ENCODE assay signal across 22 cellular contexts in genomic region chr7:13067036-13067435, GRCh38.
DNase-seq lines count a peak whose midpoint lies in the region; ATAC-seq and TF ChIP-seq lines count a peak whose summit lies in the region.
"Had no signal": no experiment of that assay in that cellular context is flagged by ENCODE, and none has a peak within 500 bp of the region (broad histone marks: within the 10 kb centered on the region; RNA-seq: fewer than 3 reads in every experiment).

No MANE protein-coding gene starts in this region.

- no peak overlapping the region for H3K4me3 ChIP-seq in WERI-Rb-1 (ENCODE audit: low read depth, low read length)
- H3K4me3 ChIP-seq: cardiac muscle cell, GM23248, sigmoid colon, upper lobe of right lung had no signal

- peak overlapping the region; percentile 32 for H3K27ac Mint-ChIP-seq in activated naive CD8-positive, alpha-beta T cell treated with anti-CD3 and anti-CD28 coated beads, Interleukin-2, amount 10 ng/mL, durations not matched to agents 7 days and 5 days
- no peak overlapping the region for H3K27ac Mint-ChIP-seq in activated naive CD8-positive, alpha-beta T cell treated with anti-CD3 and anti-CD28 coated beads for 36 hours
- H3K27ac Mint-ChIP-seq in natural killer cell: no peak overlapping the region
- H3K27ac Mint-ChIP-seq: activated CD8-positive, alpha-beta T cell treated with anti-CD3 and anti-CD28 coated beads, Interleukin-2, amount 10 ng/mL, durations not matched to agents 7 days and 5 days; nephron had no signal

- no peaks in the 10 kb centered on the region for H3K9me3 Mint-ChIP-seq in activated naive CD8-positive, alpha-beta T cell treated with anti-CD3 and anti-CD28 coated beads, Interleukin-2, amount 10 ng/mL, durations not matched to agents 7 days and 5 days
- H3K9me3 Mint-ChIP-seq in activated naive CD8-positive, alpha-beta T cell treated with anti-CD3 and anti-CD28 coated beads for 36 hours: no peaks in the 10 kb centered on the region
- no peaks in the 10 kb centered on the region for H3K9me3 Mint-ChIP-seq in natural killer cell
- H3K9me3 Mint-ChIP-seq: nephron had no signal

- no peaks in the 10 kb centered on the region for H3K9me3 ChIP-seq in WERI-Rb-1 (ENCODE audit: severe bottlenecking)
- H3K9me3 ChIP-seq: BE2C, sigmoid colon, upper lobe of right lung had no signal

- no peaks in the 10 kb centered on the region for H3K27me3 Mint-ChIP-seq in activated naive CD8-positive, alpha-beta T cell treated with anti-CD3 and anti-CD28 coated beads, Interleukin-2, amount 10 ng/mL, durations not matched to agents 7 days and 5 days
- H3K27me3 Mint-ChIP-seq in activated naive CD8-positive, alpha-beta T cell treated with anti-CD3 and anti-CD28 coated beads for 36 hours: peaks cover 7% of the 10 kb centered on the region
- H3K27me3 Mint-ChIP-seq in natural killer cell (ENCODE audit: low read depth in 2 of 2): no peaks in the 10 kb centered on the region

- no peak for DNase-seq in activated naive CD8-positive, alpha-beta T cell treated with anti-CD3 and anti-CD28 coated beads, Interleukin-2, amount 10 ng/mL, durations not matched to agents 7 days and 5 days
- DNase-seq in activated naive CD8-positive, alpha-beta T cell treated with anti-CD3 and anti-CD28 coated beads for 36 hours: no peak
- peak; percentile 78 for DNase-seq in WERI-Rb-1
- DNase-seq in islet precursor cell: peak; percentile 67
- no peak for DNase-seq in stimulated activated CD8-positive, alpha-beta memory T cell treated with anti-CD3 and anti-CD28 coated beads, Interleukin-4, amount 100 ng/mL, for 48 hours
- DNase-seq in natural killer cell: no peak
- DNase-seq: activated CD4-positive, CD25-positive, alpha-beta regulatory T cell treated with anti-CD3 and anti-CD28 coated beads, Interleukin-2, amount 50 U/mL, for 72 hours; activated CD8-positive, alpha-beta T cell treated with anti-CD3 and anti-CD28 coated beads, Interleukin-2, amount 10 ng/mL, durations not matched to agents 7 days and 5 days; activated naive CD4-positive, alpha-beta T cell; amygdala; BE2C; cortex of kidney; GM23248; NCI-H2081; NCI-H524 treated with DMSO at 0.1 percent for 48 hours; sigmoid colon; upper lobe of right lung had no signal

- ATAC-seq in activated naive CD8-positive, alpha-beta T cell treated with anti-CD3 and anti-CD28 coated beads, Interleukin-2, amount 10 ng/mL, durations not matched to agents 7 days and 5 days (ENCODE audit: low read depth): no peak
- ATAC-seq in natural killer cell: no peak
- no peak for ATAC-seq in HG02642 (IDR thresholded peaks at IDR 0.05; ENCODE audit: poor library complexity, unreplicated experiment)
- no peak for ATAC-seq in GM18868 (IDR thresholded peaks at IDR 0.05; ENCODE audit: unreplicated experiment)
- ATAC-seq: activated CD8-positive, alpha-beta T cell treated with anti-CD3 and anti-CD28 coated beads, Interleukin-2, amount 10 ng/mL, durations not matched to agents 7 days and 5 days; left lobe of liver; upper lobe of right lung had no signal

- H3K4me3 Mint-ChIP-seq in activated naive CD8-positive, alpha-beta T cell treated with anti-CD3 and anti-CD28 coated beads, Interleukin-2, amount 10 ng/mL, durations not matched to agents 7 days and 5 days: no peak overlapping the region
- no peak overlapping the region for H3K4me3 Mint-ChIP-seq in activated naive CD8-positive, alpha-beta T cell treated with anti-CD3 and anti-CD28 coated beads for 36 hours
- H3K4me3 Mint-ChIP-seq in natural killer cell: no peak overlapping the region
- H3K4me3 Mint-ChIP-seq: activated CD8-positive, alpha-beta T cell treated with anti-CD3 and anti-CD28 coated beads, Interleukin-2, amount 10 ng/mL, durations not matched to agents 7 days and 5 days; nephron had no signal

- H3K36me3 ChIP-seq in WERI-Rb-1: no peaks in the 10 kb centered on the region
- H3K36me3 ChIP-seq: BE2C, cardiac muscle cell, sigmoid colon, upper lobe of right lung had no signal

- H3K36me3 Mint-ChIP-seq in activated naive CD8-positive, alpha-beta T cell treated with anti-CD3 and anti-CD28 coated beads, Interleukin-2, amount 10 ng/mL, durations not matched to agents 7 days and 5 days: no peaks in the 10 kb centered on the region
- H3K36me3 Mint-ChIP-seq in activated naive CD8-positive, alpha-beta T cell treated with anti-CD3 and anti-CD28 coated beads for 36 hours: no peaks in the 10 kb centered on the region
- no peaks in the 10 kb centered on the region for H3K36me3 Mint-ChIP-seq in natural killer cell

- H3K27me3 ChIP-seq in WERI-Rb-1 (ENCODE audit: insufficient read depth, low read depth, severe bottlenecking): no peaks in the 10 kb centered on the region
- H3K27me3 ChIP-seq: BE2C, cardiac muscle cell, sigmoid colon, upper lobe of right lung had no signal

- peak overlapping the region; percentile 34 for H3K27ac ChIP-seq in WERI-Rb-1
- H3K27ac ChIP-seq: cardiac muscle cell, GM23248, sigmoid colon, upper lobe of right lung had no signal

- POLR2A ChIA-PET in activated naive CD8-positive, alpha-beta T cell treated with anti-CD3 and anti-CD28 coated beads, Interleukin-2, amount 10 ng/mL, durations not matched to agents 7 days and 5 days (lab: Charles Lee): no interaction called here

- intact Hi-C loops in natural killer cell (cut with micrococcal nuclease): no loop called here

- TF ChIP-seq CTCF in WERI-Rb-1 (IDR thresholded peaks at IDR 0.05; ENCODE audit: low read depth, low read length): no peak
- no peak for TF ChIP-seq CTCF in natural killer cell (IDR thresholded peaks at IDR 0.05)

- H3K4me1 Mint-ChIP-seq in activated naive CD8-positive, alpha-beta T cell treated with anti-CD3 and anti-CD28 coated beads, Interleukin-2, amount 10 ng/mL, durations not matched to agents 7 days and 5 days: no peaks in the 10 kb centered on the region
- no peaks in the 10 kb centered on the region for H3K4me1 Mint-ChIP-seq in activated naive CD8-positive, alpha-beta T cell treated with anti-CD3 and anti-CD28 coated beads for 36 hours
- no peaks in the 10 kb centered on the region for H3K4me1 Mint-ChIP-seq in natural killer cell

Comparison
In these comparisons a context has a peak if more than half of its experiments do, and no peak if none do; other contexts are left out.
1. DNase-seq: peak in WERI-Rb-1 (single experiment) and islet precursor cell (single experiment); none in activated naive CD8-positive, alpha-beta T cell treated with anti-CD3 and anti-CD28 coated beads, Interleukin-2, amount 10 ng/mL, durations not matched to agents 7 days and 5 days (single experiment), activated naive CD8-positive, alpha-beta T cell treated with anti-CD3 and anti-CD28 coated beads for 36 hours (single experiment), stimulated activated CD8-positive, alpha-beta memory T cell treated with anti-CD3 and anti-CD28 coated beads, Interleukin-4, amount 100 ng/mL, for 48 hours (single experiment) and natural killer cell (single experiment).